27 cellular contexts compared by ENCODE assay signal in the genomic region with DNA sequence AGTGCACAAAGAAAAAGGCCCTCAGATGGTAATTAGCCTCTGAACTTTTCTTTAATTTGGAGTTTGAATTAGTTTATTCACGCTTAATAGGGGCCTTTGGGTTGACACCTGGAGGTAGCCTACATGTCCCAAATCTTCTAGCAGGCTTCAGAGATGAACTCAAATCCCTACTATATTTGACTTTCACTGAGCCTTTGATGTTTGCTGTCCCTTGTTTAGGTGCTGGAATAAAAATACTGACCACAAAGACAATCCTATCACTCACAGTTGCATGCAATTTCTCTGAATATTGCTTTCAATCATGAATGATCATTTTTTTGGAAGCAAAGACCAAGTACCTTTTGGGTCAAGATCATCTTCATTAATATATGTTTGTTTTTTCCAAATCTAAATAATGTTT.
"Had no signal": no experiment of that assay in that cellular context is flagged by ENCODE, and none has a peak within 500 bp of the region (broad histone marks: within the 10 kb centered on the region; RNA-seq: fewer than 3 reads in every experiment).

No MANE protein-coding gene starts in this region.

- ATAC-seq: effector memory CD8-positive, alpha-beta T cell; esophagus mucosa; gastrocnemius medialis; heart right ventricle; left cardiac atrium; left lobe of liver; lower lobe of right lung; mucosa of descending colon; naive thymus-derived CD8-positive, alpha-beta T cell had no signal

- DNase-seq: colonic mucosa; cortex of kidney; effector CD8-positive, alpha-beta T cell; effector memory CD8-positive, alpha-beta T cell; endodermal cell; erythroblast; esophagus squamous epithelium; foreskin fibroblast; foreskin melanocyte; gastrocnemius medialis; glutamatergic neuron; head of caudate nucleus; heart right ventricle; hippocampal formation; left cardiac atrium; left ventricle myocardium inferior; lower lobe of right lung; mesenchymal stem cell; mucosa of descending colon; naive B cell; naive thymus-derived CD8-positive, alpha-beta T cell had no signal

- H3K4me3 ChIP-seq: colonic mucosa, esophagus squamous epithelium, gastrocnemius medialis, heart right ventricle, left ventricle myocardium inferior, lower lobe of right lung, mucosa of descending colon had no signal

- FAIRE-seq: endometrium, islet of Langerhans, keratinocyte had no signal

- H3K4me1 ChIP-seq: colonic mucosa, esophagus squamous epithelium, gastrocnemius medialis, heart right ventricle, left ventricle myocardium inferior, lower lobe of right lung had no signal

- H3K9me3 ChIP-seq: colonic mucosa, esophagus squamous epithelium, gastrocnemius medialis, heart right ventricle, left ventricle myocardium inferior, lower lobe of right lung, mucosa of descending colon had no signal

- H3K27ac ChIP-seq: colonic mucosa, epithelial cell of prostate, esophagus squamous epithelium, gastrocnemius medialis, heart right ventricle, left ventricle myocardium inferior, lower lobe of right lung had no signal

- H3K36me3 ChIP-seq: colonic mucosa, esophagus squamous epithelium, gastrocnemius medialis, heart right ventricle, left ventricle myocardium inferior, lower lobe of right lung had no signal
